In the genomic region with DNA sequence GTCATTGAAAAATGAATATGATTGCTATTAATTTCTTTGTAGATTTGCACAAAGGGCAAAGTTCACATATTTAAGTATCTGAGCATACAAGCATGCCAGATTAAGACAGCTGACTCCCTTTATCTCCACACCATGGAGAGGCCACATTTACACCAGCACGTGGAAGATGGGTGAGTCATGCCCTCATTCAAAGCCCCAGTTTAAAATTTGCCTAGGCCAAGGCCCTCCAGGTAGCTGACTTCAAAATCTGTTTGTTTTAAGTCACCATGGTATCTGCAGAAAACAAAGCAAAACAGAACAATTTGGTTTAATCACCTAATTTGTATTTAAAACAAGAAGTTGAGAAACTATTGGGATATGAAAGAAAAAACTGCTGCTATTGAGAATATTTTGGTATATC, we compare ENCODE assay signal across 1 cellular context.
TF ChIP-seq lines count a peak whose summit lies in the region.

No MANE protein-coding gene starts in this region.

TF ChIP-seq in HepG2, 621 proteins besides CTCF, POLR2A, EP300 and RAD21 (continued from another document):
- TF ChIP-seq ASH2L (IDR thresholded peaks at IDR 0.05; ENCODE audit: insufficient read length, low read depth, low read length) (peak; percentile 21), ZNF282 (IDR thresholded peaks at IDR 0.05; ENCODE audit: partially characterized antibody) (no peak), THRA (CRISPR knock-in tag; IDR thresholded peaks at IDR 0.05; ENCODE audit: borderline replicate concordance) (no peak)
- TF ChIP-seq, protein P1, sequence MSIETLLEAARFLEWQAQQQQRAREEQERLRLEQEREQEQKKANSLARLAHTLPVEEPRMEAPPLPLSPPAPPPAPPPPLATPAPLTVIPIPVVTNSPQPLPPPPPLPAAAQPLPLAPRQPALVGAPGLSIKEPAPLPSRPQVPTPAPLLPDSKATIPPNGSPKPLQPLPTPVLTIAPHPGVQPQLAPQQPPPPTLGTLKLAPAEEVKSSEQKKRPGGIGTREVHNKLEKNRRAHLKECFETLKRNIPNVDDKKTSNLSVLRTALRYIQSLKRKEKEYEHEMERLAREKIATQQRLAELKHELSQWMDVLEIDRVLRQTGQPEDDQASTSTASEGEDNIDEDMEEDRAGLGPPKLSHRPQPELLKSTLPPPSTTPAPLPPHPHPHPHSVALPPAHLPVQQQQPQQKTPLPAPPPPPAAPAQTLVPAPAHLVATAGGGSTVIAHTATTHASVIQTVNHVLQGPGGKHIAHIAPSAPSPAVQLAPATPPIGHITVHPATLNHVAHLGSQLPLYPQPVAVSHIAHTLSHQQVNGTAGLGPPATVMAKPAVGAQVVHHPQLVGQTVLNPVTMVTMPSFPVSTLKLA (IDR thresholded peaks at IDR 0.05) = peak; percentile 75
TF ChIP-seq in HepG2: peak in this region for 63.
